In genomic region chr12:10641735-10642500, GRCh38 we compare ENCODE assay signal across 16 cellular contexts. TPM values are rescaled to one million over a fixed set of nuclear protein-coding genes. Genes with fewer than 3 reads are reported as not detected.
A peak's percentile ranks its signal among the peaks of the same experiment; 100 is the strongest.
DNase-seq lines count a peak whose midpoint lies in the region; ATAC-seq and TF ChIP-seq lines count a peak whose summit lies in the region.
"Had no signal": no experiment of that assay in that cellular context is flagged by ENCODE, and none has a peak within 500 bp of the region (broad histone marks: within the 10 kb centered on the region; RNA-seq: fewer than 3 reads in every experiment).

No MANE protein-coding gene starts in this region.

- CTCF ChIA-PET in BJ (lab: Yijun Ruan, JAX), result no interaction called here

- H3K4me3 ChIP-seq in BJ (ENCODE audit: low read depth, low read length) (no peak overlapping the region), epithelial cell of proximal tubule (ENCODE audit: low read depth, low read length) (no peak overlapping the region)
- H3K4me3 ChIP-seq: ascending aorta; BLaER1 treated with 17β-estradiol and CSF1 and Interleukin-3, amounts not matched to agents 10 nM and 100 nM had no signal

- POLR2A ChIA-PET in BJ (lab: Charles Lee), result no interaction called here

- DNase-seq in BJ (ENCODE audit: low read depth) (peak; percentile 31), NCI-H226 (peak; percentile 16), epithelial cell of proximal tubule (ENCODE audit: low read depth) (peak; percentile 48), lung microvascular endothelial cell (ENCODE audit: low read depth in 2 of 2) (peak; percentile 93 to 98), pons (ENCODE audit: low spot score) (no peak), RPMI8226 (no peak)
- DNase-seq: activated T-cell treated with anti-CD3 and anti-CD28 coated beads for 4 hours; kidney; NCI-H1436; NCI-H748 treated with DMSO at 0.1 percent for 48 hours; stimulated activated CD4-positive, alpha-beta T cell treated with anti-CD3 and anti-CD28 coated beads, Interleukin-1b, Interleukin-23, amount 100 ng/mL, for 48 hours had no signal

- no peaks in the 10 kb centered on the region for H3K27me3 ChIP-seq in BJ (ENCODE audit: control insufficient read depth, insufficient read depth, low read length)
- H3K27me3 ChIP-seq: ascending aorta; BLaER1 treated with 17β-estradiol and CSF1 and Interleukin-3, amounts not matched to agents 10 nM and 100 nM had no signal

- ATAC-seq in GM18520 (IDR thresholded peaks at IDR 0.05; ENCODE audit: unreplicated experiment), result no peak
- ATAC-seq in GM18502 (IDR thresholded peaks at IDR 0.05; ENCODE audit: poor library complexity, unreplicated experiment), result no peak
- ATAC-seq: stimulated activated effector memory CD8-positive, alpha-beta T cell treated with anti-CD3 and anti-CD28 coated beads, Interleukin-12 subunit alpha, Interleukin-12 subunit beta, amount 100 ng/mL, for 72 hours had no signal

- no peaks in the 10 kb centered on the region for H3K36me3 ChIP-seq in BJ (ENCODE audit: control insufficient read depth, insufficient read depth, low read length)
- H3K36me3 ChIP-seq: ascending aorta; BLaER1 treated with 17β-estradiol and CSF1 and Interleukin-3, amounts not matched to agents 10 nM and 100 nM had no signal

- TF ChIP-seq CTCF in BJ (IDR thresholded peaks at IDR 0.05; ENCODE audit: insufficient read depth, low read depth, low read length) (no peak), epithelial cell of proximal tubule (conservative IDR thresholded peaks at IDR 0.05; ENCODE audit: low read depth, low read length) (no peak)

RNA-seq across cellular contexts. Expression of gene MAGOHB, which starts 28.5 kb away (rescaled TPM):
- 10.0 and 24.6 TPM in 2 replicates for polyA plus RNA-seq in BJ (2011; rRNA removed)
- 5.7 and 7.7 TPM in 2 replicates for polyA minus RNA-seq in BJ (2011; rRNA and poly(A)+ RNA removed)
- total RNA-seq in epithelial cell of proximal tubule (30.8 and 35.8 TPM in 2 replicates), lung microvascular endothelial cell (6.1 and 13.5 TPM in 2 replicates)

RNA-seq across cellular contexts. Expression of gene STYK1, which starts 31.9 kb away (rescaled TPM):
- polyA plus RNA-seq in BJ (2011; rRNA removed), result 0.74 and 0.92 TPM in 2 replicates
- 0.57 and 2.1 TPM in 2 replicates for polyA minus RNA-seq in BJ (2011; rRNA and poly(A)+ RNA removed)
- total RNA-seq in epithelial cell of proximal tubule (2.5 and 4.6 TPM in 2 replicates), lung microvascular endothelial cell (4.2 and 8.1 TPM in 2 replicates)

Comparison
In these comparisons a context has a peak if more than half of its experiments do, and no peak if none do; other contexts are left out.
1. DNase-seq: peak in BJ (single experiment), NCI-H226 (single experiment), epithelial cell of proximal tubule (single experiment) and lung microvascular endothelial cell (2 of 2); none in pons (single experiment) and RPMI8226 (single experiment).